ENCODE assay signal across 8 cellular contexts in the genomic region with DNA sequence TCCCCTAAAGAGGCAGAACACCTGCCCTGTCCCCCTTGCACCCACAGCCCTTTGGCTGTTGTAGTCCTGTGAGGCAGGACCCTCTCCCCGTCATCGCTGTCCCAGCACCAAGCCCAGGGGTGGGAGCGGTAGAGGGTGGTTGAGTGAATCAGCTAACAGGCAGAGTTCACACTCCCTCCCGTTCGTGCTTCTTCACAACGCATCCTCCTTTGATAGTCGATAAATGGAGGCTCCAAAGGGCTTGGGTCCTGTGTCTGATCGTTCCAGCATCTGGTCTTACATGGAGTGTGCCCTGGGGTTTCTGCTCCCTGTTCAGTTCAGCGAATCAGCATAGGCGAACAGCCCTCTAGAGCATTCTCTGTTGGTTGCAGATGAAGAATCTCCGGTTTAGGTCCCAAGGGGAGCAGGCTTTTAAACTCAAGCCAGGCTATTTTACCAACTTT. TPM values are rescaled to one million over a fixed set of nuclear protein-coding genes. Genes with fewer than 3 reads are reported as not detected.
DNase-seq lines count a peak whose midpoint lies in the region; ATAC-seq and TF ChIP-seq lines count a peak whose summit lies in the region.

No MANE protein-coding gene starts in this region.

- intact Hi-C loops in left lung (cut with DNase I) = no loop called here
- intact Hi-C loops in thyroid gland (cut with DNase I) = loop anchor here (5.0 kb wide), 1 partner anchor 34 kb away; no protein-coding TSS in a partner anchor

- peaks cover 0 to 47% (median 7%) of the 10 kb centered on the region in 11 experiments; a peak in 12 of 22 replicates for H4K20me1 ChIP-seq in BLaER1 treated with 17β-estradiol and CSF1 and Interleukin-3, amounts not matched to agents 10 nM and 100 nM

- peak overlapping the region; percentile 38 to 97 (median 95); a peak in 21 of 22 replicates for H3K27ac ChIP-seq in BLaER1 treated with 17β-estradiol and CSF1 and Interleukin-3, amounts not matched to agents 10 nM and 100 nM
- H3K27ac ChIP-seq in left lung (peak overlapping the region; percentile 88 to 89), thyroid gland (peak overlapping the region; percentile 87 to 95 (median 93))

- ATAC-seq in left lung (no peak), HG03196 (IDR thresholded peaks at IDR 0.05; ENCODE audit: unreplicated experiment) (no peak)

- H3K27me3 ChIP-seq in BLaER1 treated with 17β-estradiol and CSF1 and Interleukin-3, amounts not matched to agents 10 nM and 100 nM = no peaks in the 10 kb centered on the region
- H3K27me3 ChIP-seq in left lung = no peaks in the 10 kb centered on the region
- no peaks in the 10 kb centered on the region for H3K27me3 ChIP-seq in thyroid gland

- DNase-seq in HuH-7 (ENCODE audit: low spot score) (peak; percentile 31), astrocyte of the spinal cord (ENCODE audit: low read depth, low spot score) (peak; percentile 14), left lung (no peak), thyroid gland (no peak), GDM1 (lab: John Stamatoyannopoulos, UW) (no peak), ureter (ENCODE audit: low spot score) (no peak)

- no peaks in the 10 kb centered on the region for H3K9me3 ChIP-seq in BLaER1 treated with 17β-estradiol and CSF1 and Interleukin-3, amounts not matched to agents 10 nM and 100 nM (replicated peaks in 1 of 11)
- H3K9me3 ChIP-seq in left lung (no peaks in the 10 kb centered on the region), thyroid gland (no peaks in the 10 kb centered on the region)

- no peak for TF ChIP-seq POLR2A in thyroid gland (IDR thresholded peaks at IDR 0.05)

- peak overlapping the region; percentile 89 to 98 (median 95) for H3K4me2 ChIP-seq in BLaER1 treated with 17β-estradiol and CSF1 and Interleukin-3, amounts not matched to agents 10 nM and 100 nM

- TF ChIP-seq CTCF in astrocyte of the spinal cord (IDR thresholded peaks at IDR 0.05; ENCODE audit: low read depth, low read length) = no peak
- no peak for TF ChIP-seq CTCF in left lung (IDR thresholded peaks at IDR 0.05)
- no peak for TF ChIP-seq CTCF in thyroid gland (IDR thresholded peaks at IDR 0.05)

- in situ Hi-C loops in astrocyte of the spinal cord (cut with HindIII; ENCODE audit: low sequenced_read_pairs) = no loop called here

- 74 to 79% methylated on average over 11 of the region's 11 CpGs for WGBS in thyroid gland, 2 donors

- H3K4me3 ChIP-seq in BLaER1 treated with 17β-estradiol and CSF1 and Interleukin-3, amounts not matched to agents 10 nM and 100 nM = peak overlapping the region; percentile 89 to 97 (median 92)
- H3K4me3 ChIP-seq in astrocyte of the spinal cord (ENCODE audit: low read depth, low read length) (no peak overlapping the region), left lung (peak overlapping the region; percentile 81 to 86), thyroid gland (replicated peaks in 1 of 3) (peak overlapping the region in 1 of 3 donors; percentile 66)

- peak overlapping the region; percentile 90 to 98 (median 96) for H3K9ac ChIP-seq in BLaER1 treated with 17β-estradiol and CSF1 and Interleukin-3, amounts not matched to agents 10 nM and 100 nM

- H3K36me3 ChIP-seq in BLaER1 treated with 17β-estradiol and CSF1 and Interleukin-3, amounts not matched to agents 10 nM and 100 nM = peaks cover 31 to 51% (median 43%) of the 10 kb centered on the region in 11 experiments
- H3K36me3 ChIP-seq in left lung (peaks cover 0 to 51% of the 10 kb centered on the region in 2 donors), thyroid gland (peaks cover 30 to 44% of the 10 kb centered on the region in 2 donors)

- peaks cover 52 to 91% (median 87%) of the 10 kb centered on the region in 10 experiments for H3K4me1 ChIP-seq in BLaER1 treated with 17β-estradiol and CSF1 and Interleukin-3, amounts not matched to agents 10 nM and 100 nM
- H3K4me1 ChIP-seq in left lung = peaks cover 10 to 47% of the 10 kb centered on the region in 2 donors
- peaks cover 5 to 13% of the 10 kb centered on the region in 2 donors for H3K4me1 ChIP-seq in thyroid gland

RNA-seq across cellular contexts. Expression of a gene that starts 0.8 kb away (rescaled TPM):
- total RNA-seq in left lung = 10 to 100 TPM; 32.9 to 34.9 TPM
- 10 to 100 TPM; 23.7 to 30.9 (median 26.0) TPM for total RNA-seq in thyroid gland
- 32.2 TPM for total RNA-seq in ureter

RNA-seq across cellular contexts. Expression of a gene that starts 28.4 kb away (rescaled TPM):
- total RNA-seq in left lung (100 to 1,000 TPM; 211 to 231 TPM), thyroid gland (100 to 1,000 TPM in 3 of 4 donors, 10 to 100 TPM in 1; 95.8 to 195 (median 159) TPM), ureter (133 TPM)

Comparison
In these comparisons a context has a peak if more than half of its experiments do, and no peak if none do; other contexts are left out.
1. DNase-seq: peak in HuH-7 (single experiment) and astrocyte of the spinal cord (single experiment); none in left lung (0 of 2), thyroid gland (0 of 2), GDM1 (single experiment) and ureter (single experiment).
2. Peak in every context shown above with its lines, with median percentiles within 50 percentile points of each other: H3K27ac ChIP-seq.